ENCODE assay signal across 8 cellular contexts in genomic region chr2:208253518-208254117, GRCh38. TPM values are rescaled to one million over a fixed set of nuclear protein-coding genes. Genes with fewer than 3 reads are reported as not detected.
DNase-seq lines count a peak whose midpoint lies in the region; FAIRE-seq and TF ChIP-seq lines count a peak whose summit lies in the region.

No MANE protein-coding gene starts in this region.

- peaks cover 4% of the 10 kb centered on the region; the same call in 1 of the 2 replicates for H4K20me1 ChIP-seq in OCI-LY7 (ENCODE audit: insufficient read depth, low read length)

- TF ChIP-seq EP300 in ovary (IDR thresholded peaks at IDR 0.05): no peak

- POLR2A ChIA-PET in OCI-LY7 (lab: Charles Lee): interaction anchor here (1.0 to 3.8 kb wide), 6 partner anchors 8 to 78 kb away, joined by 3 to 44 read pairs (median 5); partner anchors contain the start of gene PIKFYVE

- no peak for TF ChIP-seq CTCF in Calu3 (IDR thresholded peaks at IDR 0.05; ENCODE audit: unreplicated experiment)
- no peak for TF ChIP-seq CTCF in OCI-LY7 (conservative IDR thresholded peaks at IDR 0.05; ENCODE audit: low read length)
- no peak for TF ChIP-seq CTCF in ovary (IDR thresholded peaks at IDR 0.05)

- peak overlapping the region; percentile 100 for H3K4me3 Mint-ChIP-seq in Calu3 (ENCODE audit: low read depth, unreplicated experiment)

- H3K27ac ChIP-seq in OCI-LY7 (ENCODE audit: low read depth, low read length, poor library complexity, severe bottlenecking) (peak overlapping the region; percentile 65), epithelial cell of prostate (peak overlapping the region; percentile 67), ovary (peak overlapping the region in 1 of 2 donors; percentile 49)

- H3K4me3 ChIP-seq in OCI-LY7 (ENCODE audit: low read depth, low read length, poor library complexity, severe bottlenecking): peak overlapping the region; percentile 77
- peak overlapping the region; percentile 87 for H3K4me3 ChIP-seq in ovary

- H3K9me2 ChIP-seq in OCI-LY7 (ENCODE audit: insufficient read depth, low read length): no peaks in the 10 kb centered on the region

- H3K9me3 ChIP-seq in OCI-LY7 (ENCODE audit: low read length): no peaks in the 10 kb centered on the region
- H3K9me3 ChIP-seq in ovary: no peaks in the 10 kb centered on the region

- H3K9me3 Mint-ChIP-seq in Calu3 (ENCODE audit: low read depth, unreplicated experiment): no peaks in the 10 kb centered on the region

- H3K79me2 ChIP-seq in OCI-LY7 (ENCODE audit: insufficient read depth, low read depth, low read length): peaks cover 9% of the 10 kb centered on the region; the same call in 1 of the 2 replicates

- DNase-seq in Calu3 (no peak), OCI-LY7 (ENCODE audit: low spot score) (no peak), epithelial cell of prostate (ENCODE audit: low read depth, low spot score) (no peak), ovary (no peak), inferior parietal cortex (ENCODE audit: extremely low spot score) (no peak), frontal cortex (ENCODE audit: low spot score in 2 of 2) (no peak), A172 (ENCODE audit: low spot score) (no peak), NCI-H1105 treated with DMSO at 0.1 percent for 48 hours (lab: John Stamatoyannopoulos, UW) (no peak)

- peaks cover 38% of the 10 kb centered on the region for H3K4me1 ChIP-seq in OCI-LY7 (ENCODE audit: insufficient read depth, low read length, poor library complexity, severe bottlenecking)
- peaks cover 4% of the 10 kb centered on the region for H3K4me1 ChIP-seq in ovary (ENCODE audit: insufficient read depth)

- H3K4me1 Mint-ChIP-seq in Calu3 (ENCODE audit: low read depth, unreplicated experiment): peaks cover 35% of the 10 kb centered on the region

- TF ChIP-seq POLR2A in ovary (IDR thresholded peaks at IDR 0.05): no peak

- peak overlapping the region; percentile 94 for H3K4me2 ChIP-seq in OCI-LY7 (ENCODE audit: low read length)

- no peaks in the 10 kb centered on the region for H3K27me3 Mint-ChIP-seq in Calu3 (ENCODE audit: unreplicated experiment)

- CTCF ChIA-PET in Calu3 (lab: Charles Lee): interaction anchor here (0.6 to 4.7 kb wide), 8 partner anchors 12 to 528 kb away, joined by 3 to 46 read pairs (median 6); partner anchors contain the start of gene PIKFYVE
- CTCF ChIA-PET in OCI-LY7 (lab: Charles Lee; ENCODE audit: unreplicated experiment): interaction anchor here (3.8 kb wide), 1 partner anchor 12 kb away, joined by 17 read pairs; the partner anchor contains the start of gene PIKFYVE

- BruUV-seq in Calu3 (replicated peaks; lab: Mats Ljungman, UMichigan): no TSS peak
- no TSS peak for BruUV-seq in OCI-LY7 (replicated peaks; lab: Mats Ljungman, UMichigan)

- 1 to 2% (median 2%) methylated on average over 7 of the region's 7 CpGs for WGBS in ovary, 3 donors

- H3K36me3 Mint-ChIP-seq in Calu3 (ENCODE audit: insufficient read depth, unreplicated experiment): peaks cover 65% of the 10 kb centered on the region

- H3K27ac Mint-ChIP-seq in Calu3 (ENCODE audit: unreplicated experiment): peak overlapping the region; percentile 91

- peaks cover 50% of the 10 kb centered on the region for H3K36me3 ChIP-seq in OCI-LY7 (ENCODE audit: insufficient read depth, low read length)
- no peaks in the 10 kb centered on the region for H3K36me3 ChIP-seq in ovary

- intact Hi-C loops in Calu3 (cut with micrococcal nuclease; ENCODE audit: unreplicated experiment) (loop anchor here (1.0 kb wide), 2 partner anchors 78 to 151 kb away; no protein-coding TSS in a partner anchor), OCI-LY7 (cut with micrococcal nuclease; ENCODE audit: unreplicated experiment) (loop anchor here (1.0 kb wide), 1 partner anchor 78 kb away; no protein-coding TSS in a partner anchor), ovary (cut with DNase I) (loop anchor here in 2 of 4 donors (5.0 to 10.0 kb wide), 2 partner anchors 76 to 149 kb away; no protein-coding TSS in a partner anchor)

- H2AFZ ChIP-seq in OCI-LY7 (ENCODE audit: low read length): peak overlapping the region; percentile 49; the same call in 1 of the 2 replicates

- H3K27me3 ChIP-seq in ovary: no peaks in the 10 kb centered on the region

- FAIRE-seq in frontal cortex (lab: Jason Lieb, UNC): no peak

RNA-seq across cellular contexts. Expression of gene IDH1, which starts 1.3 kb away (rescaled TPM):
- total RNA-seq in Calu3 (2022) (166 TPM in 2 replicates), OCI-LY7 (2022) (48.9 and 57.2 TPM in 2 replicates), ovary (100 to 1,000 TPM in 1 of 7 donors, 10 to 100 TPM in 6; 39.9 to 148 (median 73.8) TPM), frontal cortex (271 TPM)
- total RNA-seq in OCI-LY7 (2014; rRNA removed; shearing (Covaris generic)): 28.2 and 36.2 TPM in 2 replicates
- polyA plus RNA-seq in ovary: 100 to 1,000 TPM in 1 of 2 donors, 10 to 100 TPM in 1; 50.7 to 236 TPM
- total RNA-seq in A172 (2014; rRNA removed; shearing (Covaris generic)): 162 and 172 TPM in 2 replicates

RNA-seq across cellular contexts. Expression of gene PIKFYVE, which starts 12.4 kb away (rescaled TPM):
- total RNA-seq in Calu3 (2022) (24.2 and 26.4 TPM in 2 replicates), OCI-LY7 (2022) (50.0 and 52.2 TPM in 2 replicates), ovary (10 to 100 TPM; 19.1 to 29.8 (median 23.4) TPM), frontal cortex (46.9 TPM)
- total RNA-seq in OCI-LY7 (2014; rRNA removed; shearing (Covaris generic)): 29.2 and 29.7 TPM in 2 replicates
- 10 to 100 TPM in 1 of 2 donors, 1 to 10 TPM in 1; 6.9 to 11.5 TPM for polyA plus RNA-seq in ovary
- 25.6 and 29.2 TPM in 2 replicates for total RNA-seq in A172 (2014; rRNA removed; shearing (Covaris generic))
